28 cellular contexts compared by ENCODE assay signal in the genomic region with DNA sequence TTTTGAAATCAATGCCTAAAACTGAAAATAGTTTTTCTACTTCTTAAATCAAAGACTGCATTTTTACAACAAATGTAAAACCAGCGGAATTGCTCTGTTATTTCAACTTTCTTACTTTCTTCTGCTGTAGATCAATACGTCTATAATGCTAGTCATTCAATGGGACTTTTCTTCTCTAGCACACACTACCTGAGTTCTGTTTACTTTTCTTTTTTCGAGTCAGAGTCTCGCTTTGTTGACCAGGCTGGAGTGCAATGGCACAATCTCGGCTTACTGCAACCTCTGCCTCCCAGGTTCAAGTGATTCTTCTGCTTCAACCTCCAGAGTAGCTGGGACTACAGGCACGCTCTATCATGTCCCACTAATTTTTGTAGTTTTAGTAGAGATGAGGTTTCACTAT.
"Had no signal": no experiment of that assay in that cellular context is flagged by ENCODE, and none has a peak within 500 bp of the region (broad histone marks: within the 10 kb centered on the region; RNA-seq: fewer than 3 reads in every experiment).

No MANE protein-coding gene starts in this region.

- H3K9me3 ChIP-seq: stomach, suprapubic skin, testis, thoracic aorta, thyroid gland, tibial artery, transverse colon, upper lobe of left lung, uterus, vagina had no signal

- ATAC-seq: stimulated activated effector memory CD8-positive, alpha-beta T cell treated with anti-CD3 and anti-CD28 coated beads, Interleukin-12 subunit alpha, Interleukin-12 subunit beta, amount 100 ng/mL, for 72 hours; stimulated activated memory B cell treated with anti-CD40 and anti-IgM and Interleukin-4, amounts not matched to agents 10 μg/mL and 1 μg/mL and 100 μg/mL, for 72 hours; stimulated activated naive B cell treated with anti-CD40 and anti-IgM and Interleukin-4, amounts not matched to agents 10 μg/mL and 1 μg/mL and 100 μg/mL, for 72 hours; stimulated activated naive CD8-positive, alpha-beta T cell treated with anti-CD3 and anti-CD28 coated beads, Interleukin-15, amount 100 ng/mL, for 72 hours; stimulated activated naive CD8-positive, alpha-beta T cell treated with anti-CD3 and anti-CD28 coated beads, Interleukin-15, Interleukin-2, amounts not matched to agents 100 U/mL and 50 U/mL, for 24 hours had no signal

- H3K4me1 ChIP-seq: stomach, suprapubic skin, thyroid gland, tibial artery, tibial nerve, transverse colon, upper lobe of left lung, uterus, vagina had no signal

- H3K27ac ChIP-seq: stomach, suprapubic skin, testis, thoracic aorta, thyroid gland, tibial artery, tibial nerve, transverse colon, upper lobe of left lung, uterus, vagina had no signal

- H3K9me3 Mint-ChIP-seq: stimulated activated effector memory CD8-positive, alpha-beta T cell treated with anti-CD3 and anti-CD28 coated beads, Interleukin-12 subunit alpha, Interleukin-12 subunit beta, amount 100 ng/mL, for 72 hours; stimulated activated naive CD8-positive, alpha-beta T cell treated with anti-CD3 and anti-CD28 coated beads, Interleukin-15, amount 100 ng/mL, for 72 hours; type B pancreatic cell had no signal

- H3K36me3 ChIP-seq: stomach, suprapubic skin, thoracic aorta, thyroid gland, tibial artery, tibial nerve, transverse colon, upper lobe of left lung, uterus, vagina had no signal

- H3K4me3 ChIP-seq: stomach, suprapubic skin, testis, thoracic aorta, thyroid gland, tibial artery, tibial nerve, transverse colon, upper lobe of left lung, uterus, vagina had no signal

- H3K27me3 Mint-ChIP-seq: type B pancreatic cell had no signal

- H3K27ac Mint-ChIP-seq: stimulated activated effector memory CD8-positive, alpha-beta T cell treated with anti-CD3 and anti-CD28 coated beads, Interleukin-12 subunit alpha, Interleukin-12 subunit beta, amount 100 ng/mL, for 72 hours; stimulated activated memory B cell treated with anti-CD40 and anti-IgM and Interleukin-4, amounts not matched to agents 10 μg/mL and 1 μg/mL and 100 μg/mL, for 72 hours; stimulated activated naive B cell treated with anti-CD40 and anti-IgM and Interleukin-4, amounts not matched to agents 10 μg/mL and 1 μg/mL and 100 μg/mL, for 72 hours; stimulated activated naive CD8-positive, alpha-beta T cell treated with anti-CD3 and anti-CD28 coated beads, Interleukin-15, amount 100 ng/mL, for 72 hours; stimulated activated naive CD8-positive, alpha-beta T cell treated with anti-CD3 and anti-CD28 coated beads, Interleukin-15, Interleukin-2, amounts not matched to agents 100 ng/mL and 50 ng/mL, for 24 hours; type B pancreatic cell had no signal

- DNase-seq: stimulated activated CD4-positive, alpha-beta T cell treated with anti-CD3 and anti-CD28 coated beads, Interleukin-2, amount 100 ng/mL, for 48 hours; stimulated activated CD4-positive, alpha-beta T cell treated with anti-CD3 and anti-CD28 coated beads, Interleukin-4, amount 100 ng/mL, for 1 hour; stimulated activated CD4-positive, alpha-beta T cell treated with anti-CD3 and anti-CD28 coated beads, Interleukin-4, amount 100 ng/mL, for 24 hours; stimulated activated CD4-positive, alpha-beta T cell treated with anti-CD3 and anti-CD28 coated beads, Interleukin-4, amount 100 ng/mL, for 4 hours; stimulated activated CD8-positive, alpha-beta memory T cell treated with anti-CD3 and anti-CD28 coated beads, Interleukin-4, amount 100 ng/mL, for 48 hours; stimulated activated naive B cell treated with anti-CD40 and anti-IgM and Interleukin-4, amounts not matched to agents 10 μg/mL and 1 μg/mL and 100 μg/mL, for 72 hours; stimulated activated naive CD4-positive, alpha-beta T cell; stimulated activated naive CD4-positive, alpha-beta T cell treated with Interleukin-2 at 50 U/mL for 16 hours; stimulated activated naive CD8-positive, alpha-beta T cell treated with anti-CD3 and anti-CD28 coated beads, Interleukin-15, amount 100 ng/mL, for 72 hours; stimulated activated naive CD8-positive, alpha-beta T cell treated with anti-CD3 and anti-CD28 coated beads, Interleukin-15, Interleukin-2, amounts not matched to agents 100 U/mL and 50 U/mL, for 24 hours; stomach; substantia nigra; testis; thyroid gland; transverse colon; trophoblast cell; upper lobe of left lung; uterus had no signal

- H3K27me3 ChIP-seq: stomach, testis, thyroid gland, tibial artery, tibial nerve, transverse colon, upper lobe of left lung, uterus, vagina had no signal

- H3K36me3 Mint-ChIP-seq: stimulated activated effector memory CD8-positive, alpha-beta T cell treated with anti-CD3 and anti-CD28 coated beads, Interleukin-12 subunit alpha, Interleukin-12 subunit beta, amount 100 ng/mL, for 72 hours; stimulated activated memory B cell treated with anti-CD40 and anti-IgM and Interleukin-4, amounts not matched to agents 10 μg/mL and 1 μg/mL and 100 μg/mL, for 72 hours; stimulated activated naive B cell treated with anti-CD40 and anti-IgM and Interleukin-4, amounts not matched to agents 10 μg/mL and 1 μg/mL and 100 μg/mL, for 72 hours; type B pancreatic cell had no signal

- FAIRE-seq: urothelium cell line had no signal

- H3K4me1 Mint-ChIP-seq: stimulated activated effector memory CD8-positive, alpha-beta T cell treated with anti-CD3 and anti-CD28 coated beads, Interleukin-12 subunit alpha, Interleukin-12 subunit beta, amount 100 ng/mL, for 72 hours; stimulated activated memory B cell treated with anti-CD40 and anti-IgM and Interleukin-4, amounts not matched to agents 10 μg/mL and 1 μg/mL and 100 μg/mL, for 72 hours; stimulated activated naive B cell treated with anti-CD40 and anti-IgM and Interleukin-4, amounts not matched to agents 10 μg/mL and 1 μg/mL and 100 μg/mL, for 72 hours; stimulated activated naive CD8-positive, alpha-beta T cell treated with anti-CD3 and anti-CD28 coated beads, Interleukin-15, amount 100 ng/mL, for 72 hours had no signal

- H3K4me3 Mint-ChIP-seq: stimulated activated effector memory CD8-positive, alpha-beta T cell treated with anti-CD3 and anti-CD28 coated beads, Interleukin-12 subunit alpha, Interleukin-12 subunit beta, amount 100 ng/mL, for 72 hours; stimulated activated memory B cell treated with anti-CD40 and anti-IgM and Interleukin-4, amounts not matched to agents 10 μg/mL and 1 μg/mL and 100 μg/mL, for 72 hours; stimulated activated naive B cell treated with anti-CD40 and anti-IgM and Interleukin-4, amounts not matched to agents 10 μg/mL and 1 μg/mL and 100 μg/mL, for 72 hours; stimulated activated naive CD8-positive, alpha-beta T cell treated with anti-CD3 and anti-CD28 coated beads, Interleukin-15, amount 100 ng/mL, for 72 hours; stimulated activated naive CD8-positive, alpha-beta T cell treated with anti-CD3 and anti-CD28 coated beads, Interleukin-15, Interleukin-2, amounts not matched to agents 100 ng/mL and 50 ng/mL, for 24 hours; type B pancreatic cell had no signal
